ENCODE assay signal across 16 cellular contexts in genomic region chr2:28344756-28345291, GRCh38. TPM values are rescaled to one million over a fixed set of nuclear protein-coding genes. Genes with fewer than 3 reads are reported as not detected.
DNase-seq lines count a peak whose midpoint lies in the region; ATAC-seq and TF ChIP-seq lines count a peak whose summit lies in the region.
"Had no signal": no experiment of that assay in that cellular context is flagged by ENCODE, and none has a peak within 500 bp of the region (broad histone marks: within the 10 kb centered on the region; RNA-seq: fewer than 3 reads in every experiment).

No MANE protein-coding gene starts in this region.

- H3K9me3 ChIP-seq in right cardiac atrium (ENCODE audit: control insufficient read depth, low read length) (no peaks in the 10 kb centered on the region), right atrium auricular region (no peaks in the 10 kb centered on the region)
- H3K9me3 ChIP-seq: adrenal gland, BE2C, SK-N-SH, testis had no signal

- H3K27me3 ChIP-seq in right cardiac atrium (ENCODE audit: control insufficient read depth, insufficient read depth): no peaks in the 10 kb centered on the region
- H3K27me3 ChIP-seq in right atrium auricular region: no peaks in the 10 kb centered on the region
- H3K27me3 ChIP-seq: adrenal gland, BE2C, testis had no signal

- peak in 2 of 3 donors; percentile 50 to 67 for DNase-seq in right cardiac atrium
- DNase-seq in right atrium auricular region (ENCODE audit: low spot score): no peak
- peak; percentile 55 for DNase-seq in left kidney (ENCODE audit: low read depth, low spot score)
- peak; percentile 79 for DNase-seq in posterior vena cava (ENCODE audit: low spot score)
- no peak for DNase-seq in DMS114 treated with DMSO at 0.1 percent for 48 hours (lab: John Stamatoyannopoulos, UW; ENCODE audit: unreplicated experiment)
- no peak for DNase-seq in NCI-H2196 (lab: John Stamatoyannopoulos, UW; ENCODE audit: unreplicated experiment)
- DNase-seq: activated CD8-positive, alpha-beta memory T cell treated with anti-CD3 and anti-CD28 coated beads for 24 hours; activated T-cell treated with anti-CD3 and anti-CD28 coated beads, Interleukin-2, amount 50 U/mL, for 1 hour; BE2C; H9; NCI-H1930; SK-N-SH; stimulated activated naive CD8-positive, alpha-beta T cell treated with anti-CD3 and anti-CD28 coated beads, Interleukin-15, Interleukin-2, amounts not matched to agents 100 U/mL and 50 U/mL, for 24 hours; testis had no signal

- TF ChIP-seq CTCF in right atrium auricular region (IDR thresholded peaks at IDR 0.05): no peak

- H3K4me1 ChIP-seq in right cardiac atrium (ENCODE audit: control insufficient read depth, insufficient read depth, low read length) (no peaks in the 10 kb centered on the region), right atrium auricular region (peaks cover 3 to 42% of the 10 kb centered on the region in 2 donors)

- ATAC-seq in right cardiac atrium (no peak), HG03354 (IDR thresholded peaks at IDR 0.05; ENCODE audit: poor library complexity, severe bottlenecking, unreplicated experiment) (no peak)
- ATAC-seq: stimulated activated naive CD8-positive, alpha-beta T cell treated with anti-CD3 and anti-CD28 coated beads, Interleukin-15, Interleukin-2, amounts not matched to agents 100 U/mL and 50 U/mL, for 24 hours had no signal

- H3K36me3 ChIP-seq in right atrium auricular region: no peaks in the 10 kb centered on the region
- H3K36me3 ChIP-seq: adrenal gland, BE2C had no signal

- H3K4me3 ChIP-seq in right cardiac atrium (ENCODE audit: low read length) (no peak overlapping the region), right atrium auricular region (no peak overlapping the region)
- H3K4me3 ChIP-seq: adrenal gland, testis had no signal

- 90% methylated on average over 26 of the region's 26 CpGs for WGBS in right cardiac atrium

- intact Hi-C loops in right cardiac atrium (cut with DNase I) (loop anchor here in 2 of 4 donors (5.0 kb wide), 1 partner anchor 47 kb away; the partner anchor contains the start of gene FOSL2 (in 2 of the 2)), posterior vena cava (cut with DNase I) (no loop called here)

- H3K27ac ChIP-seq in right cardiac atrium (ENCODE audit: low read length) (no peak overlapping the region), right atrium auricular region (no peak overlapping the region)

RNA-seq across cellular contexts. Expression of gene FOSL2, which starts 47.8 kb away (rescaled TPM):
- total RNA-seq in right cardiac atrium (100 to 1,000 TPM in 1 of 4 donors, 10 to 100 TPM in 3; 38.9 to 128 (median 56.6) TPM), right atrium auricular region (100 to 1,000 TPM in 1 of 2 donors, 10 to 100 TPM in 1; 54.0 to 116 TPM), posterior vena cava (100 to 1,000 TPM; 105 to 141 TPM)
- polyA plus RNA-seq in right cardiac atrium: 46.4 TPM

Comparison
In these comparisons a context has a peak if more than half of its experiments do, and no peak if none do; other contexts are left out.
1. DNase-seq: peak in right cardiac atrium (2 of 3), left kidney (single experiment) and posterior vena cava (single experiment); none in right atrium auricular region (single experiment), DMS114 treated with DMSO at 0.1 percent for 48 hours (single experiment) and NCI-H2196 (single experiment).